ENCODE assay signal across 19 cellular contexts in genomic region chr16:1446296-1447080, GRCh38. TPM values are rescaled to one million over a fixed set of nuclear protein-coding genes. Genes with fewer than 3 reads are reported as not detected.
DNase-seq lines count a peak whose midpoint lies in the region; ATAC-seq, FAIRE-seq and TF ChIP-seq lines count a peak whose summit lies in the region.
"Had no signal": no experiment of that assay in that cellular context is flagged by ENCODE, and none has a peak within 500 bp of the region (broad histone marks: within the 10 kb centered on the region; RNA-seq: fewer than 3 reads in every experiment).

No MANE protein-coding gene starts in this region.

- H3K9me3 Mint-ChIP-seq in stimulated activated naive B cell treated with anti-CD40 and anti-IgM and Interleukin-4, amounts not matched to agents 10 μg/mL and 1 μg/mL and 100 μg/mL, for 72 hours, result no peaks in the 10 kb centered on the region
- H3K9me3 Mint-ChIP-seq: CD8-positive, alpha-beta T cell; H9 had no signal

- H3K9me1 ChIP-seq in K562 (ENCODE audit: control insufficient read depth, insufficient read depth, low read length), result no peaks in the 10 kb centered on the region

- H3K4me3 Mint-ChIP-seq in stimulated activated naive B cell treated with anti-CD40 and anti-IgM and Interleukin-4, amounts not matched to agents 10 μg/mL and 1 μg/mL and 100 μg/mL, for 72 hours, result no peak overlapping the region
- H3K4me3 Mint-ChIP-seq: CD8-positive, alpha-beta T cell; H9 had no signal

- H3K4me3 ChIP-seq in BLaER1 treated with 17β-estradiol and CSF1 and Interleukin-3, amounts not matched to agents 10 nM and 100 nM, result no peak overlapping the region; a peak in 2 of 20 replicates
- H3K4me3 ChIP-seq in NT2/D1 (ENCODE audit: insufficient read length, low read depth) (no peak overlapping the region), K562 (no peak overlapping the region)

- no peaks in the 10 kb centered on the region for H3K27me3 Mint-ChIP-seq in stimulated activated naive B cell treated with anti-CD40 and anti-IgM and Interleukin-4, amounts not matched to agents 10 μg/mL and 1 μg/mL and 100 μg/mL, for 72 hours

- TF ChIP-seq POLR2A in K562 (conservative IDR thresholded peaks at IDR 0.05), result no peak

- TF ChIP-seq RAD21 in K562 (CRISPR knock-in tag; conservative IDR thresholded peaks at IDR 0.05 in 1 of 2, IDR thresholded peaks at IDR 0.05 in 1 of 2), result no peak

- no peak for ATAC-seq in K562
- no peak for ATAC-seq in stimulated activated naive B cell treated with anti-CD40 and anti-IgM and Interleukin-4, amounts not matched to agents 10 μg/mL and 1 μg/mL and 100 μg/mL, for 72 hours (replicated peaks)
- ATAC-seq in HG02798 (IDR thresholded peaks at IDR 0.05; ENCODE audit: poor library complexity, unreplicated experiment), result no peak
- ATAC-seq: CD8-positive, alpha-beta T cell had no signal

- 91% methylated on average over 29 of the region's 41 CpGs for WGBS in K562 (ENCODE audit: insufficient coverage, low coverage, missing lambda C conversion rate)

- no peaks in the 10 kb centered on the region for H3K9me3 ChIP-seq in BLaER1 treated with 17β-estradiol and CSF1 and Interleukin-3, amounts not matched to agents 10 nM and 100 nM (replicated peaks in 1 of 11)
- H3K9me3 ChIP-seq in NT2/D1 (ENCODE audit: insufficient read depth, low read length) (no peaks in the 10 kb centered on the region), K562 (replicated peaks; ENCODE audit: control insufficient read depth, insufficient read depth, low read depth, low read length) (no peaks in the 10 kb centered on the region)

- peaks cover 50 to 61% (median 54%) of the 10 kb centered on the region in 11 experiments for H3K36me3 ChIP-seq in BLaER1 treated with 17β-estradiol and CSF1 and Interleukin-3, amounts not matched to agents 10 nM and 100 nM
- H3K36me3 ChIP-seq in NT2/D1 (ENCODE audit: insufficient read depth, insufficient read length, low read length), result peaks cover 61% of the 10 kb centered on the region
- peaks cover 52% of the 10 kb centered on the region; the same call in 1 of the 3 replicates for H3K36me3 ChIP-seq in K562 (ENCODE audit: control insufficient read depth, insufficient read depth, low read length)

- peak overlapping the region in 10 of 11 experiments; percentile 69 to 98 (median 94); a peak in 19 of 22 replicates for H3K27ac ChIP-seq in BLaER1 treated with 17β-estradiol and CSF1 and Interleukin-3, amounts not matched to agents 10 nM and 100 nM
- no peak overlapping the region for H3K27ac ChIP-seq in K562 (ENCODE audit: extremely low read depth, low read depth, low read length)

- H3K9ac ChIP-seq in BLaER1 treated with 17β-estradiol and CSF1 and Interleukin-3, amounts not matched to agents 10 nM and 100 nM, result peak overlapping the region; percentile 69 to 89 (median 82); a peak in 20 of 22 replicates
- H3K9ac ChIP-seq in NT2/D1 (ENCODE audit: insufficient read length, low read depth), result peak overlapping the region; percentile 3
- H3K9ac ChIP-seq in K562 (ENCODE audit: insufficient read depth in 1 of 2, low read depth in 2 of 2, low read length in 2 of 2), result no peak overlapping the region; a peak in 1 of 4 replicates

- H3K4me1 ChIP-seq in BLaER1 treated with 17β-estradiol and CSF1 and Interleukin-3, amounts not matched to agents 10 nM and 100 nM, result peaks cover 30 to 65% (median 51%) of the 10 kb centered on the region in 10 experiments
- H3K4me1 ChIP-seq in NT2/D1 (ENCODE audit: insufficient read depth, insufficient read length), result no peaks in the 10 kb centered on the region
- peaks cover 0 to 54% of the 10 kb centered on the region in 2 experiments; a peak in 2 of 5 replicates for H3K4me1 ChIP-seq in K562 (replicated peaks in 1 of 2; ENCODE audit: control insufficient read depth in 2 of 2, insufficient read depth in 2 of 2, low read length in 2 of 2)

- H4K20me1 ChIP-seq in BLaER1 treated with 17β-estradiol and CSF1 and Interleukin-3, amounts not matched to agents 10 nM and 100 nM, result peaks cover 0 to 58% (median 0%) of the 10 kb centered on the region in 11 experiments; a peak in 7 of 22 replicates
- H4K20me1 ChIP-seq in K562 (replicated peaks; ENCODE audit: control insufficient read depth, insufficient read depth, low read length), result no peaks in the 10 kb centered on the region

- no peak overlapping the region for H2AFZ ChIP-seq in K562 (ENCODE audit: low read depth, low read length)

- H3K79me2 ChIP-seq in K562 (ENCODE audit: control insufficient read depth, insufficient read depth, low read length), result no peaks in the 10 kb centered on the region

- no peak for TF ChIP-seq EP300 in K562 (IDR thresholded peaks at IDR 0.05; ENCODE audit: low read length)

- CTCF ChIA-PET in K562 (lab: Yijun Ruan, JAX; ENCODE audit: low intra/inter-chr PET ratio), result no interaction called here

- intact Hi-C loops in K562 (cut with micrococcal nuclease), result no loop called here

- FAIRE-seq in K562 (lab: Jason Lieb, UNC), result no peak
- FAIRE-seq: A204.1, GM12891, GM19239, H1 had no signal

- peak overlapping the region; percentile 90 to 100 (median 97) for H3K4me2 ChIP-seq in BLaER1 treated with 17β-estradiol and CSF1 and Interleukin-3, amounts not matched to agents 10 nM and 100 nM
- H3K4me2 ChIP-seq in K562 (ENCODE audit: insufficient read depth, low read length), result no peak overlapping the region

- no peaks in the 10 kb centered on the region for H3K4me1 Mint-ChIP-seq in stimulated activated naive B cell treated with anti-CD40 and anti-IgM and Interleukin-4, amounts not matched to agents 10 μg/mL and 1 μg/mL and 100 μg/mL, for 72 hours
- H3K4me1 Mint-ChIP-seq: H9 had no signal

- in situ Hi-C loops in K562 (cut with MboI), result no loop called here

- DNase-seq in NT2/D1 (ENCODE audit: low read depth, low spot score) (no peak), K562 (ENCODE audit: extremely low read depth in 1 of 4, low spot score in 3 of 4) (no peak), hippocampal formation (lab: John Stamatoyannopoulos, UW) (no peak), germinal center (ENCODE audit: low spot score) (no peak)
- no peak for DNase-seq in stimulated activated naive B cell treated with anti-CD40 and anti-IgM and Interleukin-4, amounts not matched to agents 10 μg/mL and 1 μg/mL and 100 μg/mL, for 72 hours
- DNase-seq: ACHN; Calu3; CD8-positive, alpha-beta T cell; DMS79 treated with DMSO at 0.1 percent for 48 hours; H9; KBM-7 had no signal

- H3K36me3 Mint-ChIP-seq in stimulated activated naive B cell treated with anti-CD40 and anti-IgM and Interleukin-4, amounts not matched to agents 10 μg/mL and 1 μg/mL and 100 μg/mL, for 72 hours, result peaks cover 24 to 30% of the 10 kb centered on the region in 2 donors

- no peak for TF ChIP-seq CTCF in K562 (IDR thresholded peaks at IDR 0.05 in 2 of 3, conservative IDR thresholded peaks at IDR 0.05 in 1 of 3; ENCODE audit: insufficient read depth in 2 of 3, low read depth in 1 of 3, low read length in 3 of 3)

- BruUV-seq in K562 (replicated peaks; lab: Mats Ljungman, UMichigan), result no TSS peak

- POLR2A ChIA-PET in K562 (lab: Yijun Ruan, JAX), result interaction anchor here (0.6 to 1.5 kb wide), 2 partner anchors 20 to 26 kb away, joined by 3 to 8 read pairs; partner anchors contain the start of gene UQCC4

- H3K27ac Mint-ChIP-seq in stimulated activated naive B cell treated with anti-CD40 and anti-IgM and Interleukin-4, amounts not matched to agents 10 μg/mL and 1 μg/mL and 100 μg/mL, for 72 hours, result peak overlapping the region; percentile 71
- H3K27ac Mint-ChIP-seq: CD8-positive, alpha-beta T cell; H9 had no signal

- no peaks in the 10 kb centered on the region for H3K27me3 ChIP-seq in BLaER1 treated with 17β-estradiol and CSF1 and Interleukin-3, amounts not matched to agents 10 nM and 100 nM
- H3K27me3 ChIP-seq in NT2/D1 (ENCODE audit: insufficient read depth, insufficient read length) (no peaks in the 10 kb centered on the region), K562 (ENCODE audit: control insufficient read depth in 2 of 2, insufficient read depth in 2 of 2, low read length in 2 of 2) (no peaks in the 10 kb centered on the region)

RNA-seq across cellular contexts. Expression of gene CCDC154, which starts 2.1 kb away (rescaled TPM):
- total RNA-seq in K562 (2011; cell fraction: chromatin; rRNA removed; ENCODE audit: low replicate concordance), result 1.2 and 4.8 TPM in 2 replicates
- 2.5 and 3.0 TPM in 2 replicates for total RNA-seq in K562 (2011; cell fraction: nucleolus; rRNA removed)
- total RNA-seq in K562 (2011; cell fraction: nucleoplasm; rRNA removed), result 1.5 and 2.7 TPM in 2 replicates
- total RNA-seq in K562 (2014; rRNA removed) (0.04 TPM in 1 of 2 replicates, not detected in the other), K562 (2014; rRNA removed; fragmentation: Illumina TruSeq; extraction: Trizol) (not detected in 2 replicates), K562 (2015; rRNA removed; fragmentation: Illumina TruSeq; extraction: Trizol) (0.18 TPM in 1 of 2 replicates, not detected in the other), K562 (2021) (0.22 and 0.42 TPM in 2 replicates)
- polyA plus RNA-seq in K562 (2011; rRNA removed) (0.15 and 0.19 TPM in 2 replicates), K562 (2014; fragmentation: Illumina TruSeq; extraction: Trizol) (not detected in 2 replicates), K562 (2014; fragmentation: Nextera tagmentation; extraction: Ambion mirVana) (not detected), K562 (2014; rRNA removed) (0.03 and 1.4 TPM in 2 replicates)
- polyA plus RNA-seq in K562 (2011; cell fraction: cytosol; rRNA removed), result 0.04 TPM in 1 of 2 replicates, not detected in the other
- polyA plus RNA-seq in K562 (2011; cell fraction: nucleus; rRNA removed), result 1.1 and 2.4 TPM in 2 replicates
- 0.39 and 4.2 TPM in 2 replicates for polyA plus RNA-seq in K562 (2012)
- polyA minus RNA-seq in K562 (2011; rRNA and poly(A)+ RNA removed), result not detected in 2 replicates
- polyA minus RNA-seq in K562 (2011; cell fraction: cytosol; rRNA and poly(A)+ RNA removed), result not detected in 2 replicates
- polyA minus RNA-seq in K562 (2011; cell fraction: nucleus; rRNA and poly(A)+ RNA removed), result 0.33 and 0.54 TPM in 2 replicates
- total RNA-seq: HT-29 had no signal

RNA-seq across cellular contexts. Expression of gene PERCC1, which starts 15.6 kb away (rescaled TPM):
- not detected in 2 replicates for total RNA-seq in K562 (2011; cell fraction: chromatin; rRNA removed; ENCODE audit: low replicate concordance)
- total RNA-seq in K562 (2011; cell fraction: nucleolus; rRNA removed), result not detected in 2 replicates
- not detected in 2 replicates for total RNA-seq in K562 (2011; cell fraction: nucleoplasm; rRNA removed)
- total RNA-seq in K562 (2014; rRNA removed), result not detected in 2 replicates
- not detected in 2 replicates for total RNA-seq in K562 (2014; rRNA removed; fragmentation: Illumina TruSeq; extraction: Trizol)
- total RNA-seq in K562 (2015; rRNA removed; fragmentation: Illumina TruSeq; extraction: Trizol), result not detected in 2 replicates
- not detected in 2 replicates for total RNA-seq in K562 (2021)
- not detected in 2 replicates for polyA plus RNA-seq in K562 (2011; rRNA removed)
- not detected in 2 replicates for polyA plus RNA-seq in K562 (2011; cell fraction: cytosol; rRNA removed)
- not detected in 2 replicates for polyA plus RNA-seq in K562 (2011; cell fraction: nucleus; rRNA removed)
- not detected in 2 replicates for polyA plus RNA-seq in K562 (2012)
- not detected in 2 replicates for polyA plus RNA-seq in K562 (2014; fragmentation: Illumina TruSeq; extraction: Trizol)
- not detected for polyA plus RNA-seq in K562 (2014; fragmentation: Nextera tagmentation; extraction: Ambion mirVana)
- polyA plus RNA-seq in K562 (2014; rRNA removed), result not detected in 2 replicates
- polyA minus RNA-seq in K562 (2011; rRNA and poly(A)+ RNA removed), result not detected in 2 replicates
- polyA minus RNA-seq in K562 (2011; cell fraction: cytosol; rRNA and poly(A)+ RNA removed), result not detected in 2 replicates
- polyA minus RNA-seq in K562 (2011; cell fraction: nucleus; rRNA and poly(A)+ RNA removed), result not detected in 2 replicates
- total RNA-seq: Calu3, H1, H9, HT-29 had no signal
- polyA plus RNA-seq: BJ, H1 had no signal

RNA-seq across cellular contexts. Expression of gene UQCC4, which starts 25.9 kb away (rescaled TPM):
- 18.2 and 43.0 TPM in 2 replicates for total RNA-seq in K562 (2011; cell fraction: chromatin; rRNA removed; ENCODE audit: low replicate concordance)
- total RNA-seq in K562 (2011; cell fraction: nucleolus; rRNA removed), result 45.9 and 52.7 TPM in 2 replicates
- 35.9 and 40.4 TPM in 2 replicates for total RNA-seq in K562 (2011; cell fraction: nucleoplasm; rRNA removed)
- total RNA-seq in K562 (2014; rRNA removed) (48.7 and 49.7 TPM in 2 replicates), K562 (2014; rRNA removed; fragmentation: Illumina TruSeq; extraction: Trizol) (12.3 and 15.4 TPM in 2 replicates), K562 (2015; rRNA removed; fragmentation: Illumina TruSeq; extraction: Trizol) (34.4 and 35.6 TPM in 2 replicates), K562 (2021) (31.9 and 35.3 TPM in 2 replicates)
- polyA plus RNA-seq in K562 (2011; rRNA removed) (46.1 and 47.0 TPM in 2 replicates), K562 (2014; fragmentation: Illumina TruSeq; extraction: Trizol) (20.5 and 37.8 TPM in 2 replicates), K562 (2014; fragmentation: Nextera tagmentation; extraction: Ambion mirVana) (1 to 10 TPM; 1.3 to 3.9 TPM), K562 (2014; rRNA removed) (43.9 and 50.0 TPM in 2 replicates)
- polyA plus RNA-seq in K562 (2011; cell fraction: cytosol; rRNA removed), result 52.6 and 64.3 TPM in 2 replicates
- polyA plus RNA-seq in K562 (2011; cell fraction: nucleus; rRNA removed), result 44.3 and 47.3 TPM in 2 replicates
- 16.8 and 31.2 TPM in 2 replicates for polyA plus RNA-seq in K562 (2012)
- 10.9 and 12.0 TPM in 2 replicates for polyA minus RNA-seq in K562 (2011; rRNA and poly(A)+ RNA removed)
- 8.9 and 11.7 TPM in 2 replicates for polyA minus RNA-seq in K562 (2011; cell fraction: cytosol; rRNA and poly(A)+ RNA removed)
- polyA minus RNA-seq in K562 (2011; cell fraction: nucleus; rRNA and poly(A)+ RNA removed), result 9.6 and 14.0 TPM in 2 replicates

RNA-seq across cellular contexts. Expression of gene CLCN7, which starts 28.3 kb away (rescaled TPM):
- 211 and 640 TPM in 2 replicates for total RNA-seq in K562 (2011; cell fraction: chromatin; rRNA removed; ENCODE audit: low replicate concordance)
- total RNA-seq in K562 (2011; cell fraction: nucleolus; rRNA removed), result 395 and 397 TPM in 2 replicates
- 230 and 249 TPM in 2 replicates for total RNA-seq in K562 (2011; cell fraction: nucleoplasm; rRNA removed)
- total RNA-seq in K562 (2014; rRNA removed), result 56.3 and 60.8 TPM in 2 replicates
- total RNA-seq in K562 (2014; rRNA removed; fragmentation: Illumina TruSeq; extraction: Trizol), result 8.4 and 10.7 TPM in 2 replicates
- 19.6 and 22.4 TPM in 2 replicates for total RNA-seq in K562 (2015; rRNA removed; fragmentation: Illumina TruSeq; extraction: Trizol)
- total RNA-seq in K562 (2021), result 85.3 and 97.0 TPM in 2 replicates
- polyA plus RNA-seq in K562 (2011; rRNA removed), result 18.2 and 29.5 TPM in 2 replicates
- 15.2 and 41.1 TPM in 2 replicates for polyA plus RNA-seq in K562 (2011; cell fraction: cytosol; rRNA removed)
- 239 and 402 TPM in 2 replicates for polyA plus RNA-seq in K562 (2011; cell fraction: nucleus; rRNA removed)
- polyA plus RNA-seq in K562 (2012), result 92.4 and 190 TPM in 2 replicates
- polyA plus RNA-seq in K562 (2014; fragmentation: Illumina TruSeq; extraction: Trizol), result 18.7 and 39.3 TPM in 2 replicates
- polyA plus RNA-seq in K562 (2014; fragmentation: Nextera tagmentation; extraction: Ambion mirVana), result under 1 TPM; 0.06 TPM
- 81.5 and 126 TPM in 2 replicates for polyA plus RNA-seq in K562 (2014; rRNA removed)
- polyA minus RNA-seq in K562 (2011; rRNA and poly(A)+ RNA removed), result 9.3 and 23.0 TPM in 2 replicates
- 19.6 and 27.9 TPM in 2 replicates for polyA minus RNA-seq in K562 (2011; cell fraction: cytosol; rRNA and poly(A)+ RNA removed)
- 70.2 and 71.9 TPM in 2 replicates for polyA minus RNA-seq in K562 (2011; cell fraction: nucleus; rRNA and poly(A)+ RNA removed)

RNA-seq across cellular contexts. Expression of gene UNKL, which starts 32.0 kb away (rescaled TPM):
- 87.2 and 161 TPM in 2 replicates for total RNA-seq in K562 (2011; cell fraction: chromatin; rRNA removed; ENCODE audit: low replicate concordance)
- total RNA-seq in K562 (2011; cell fraction: nucleolus; rRNA removed), result 91.9 and 116 TPM in 2 replicates
- total RNA-seq in K562 (2011; cell fraction: nucleoplasm; rRNA removed), result 69.6 and 98.9 TPM in 2 replicates
- total RNA-seq in K562 (2014; rRNA removed), result 17.2 and 17.6 TPM in 2 replicates
- 4.2 and 4.4 TPM in 2 replicates for total RNA-seq in K562 (2014; rRNA removed; fragmentation: Illumina TruSeq; extraction: Trizol)
- 5.1 and 12.1 TPM in 2 replicates for total RNA-seq in K562 (2015; rRNA removed; fragmentation: Illumina TruSeq; extraction: Trizol)
- total RNA-seq in K562 (2021), result 22.3 and 30.2 TPM in 2 replicates
- polyA plus RNA-seq in K562 (2011; rRNA removed), result 19.0 and 26.5 TPM in 2 replicates
- polyA plus RNA-seq in K562 (2011; cell fraction: cytosol; rRNA removed), result 17.4 and 36.7 TPM in 2 replicates
- polyA plus RNA-seq in K562 (2011; cell fraction: nucleus; rRNA removed), result 121 and 141 TPM in 2 replicates
- 11.5 and 25.8 TPM in 2 replicates for polyA plus RNA-seq in K562 (2012)
- polyA plus RNA-seq in K562 (2014; fragmentation: Illumina TruSeq; extraction: Trizol), result 3.3 and 18.5 TPM in 2 replicates
- polyA plus RNA-seq in K562 (2014; fragmentation: Nextera tagmentation; extraction: Ambion mirVana), result under 1 TPM; 0.37 to 0.48 TPM
- polyA plus RNA-seq in K562 (2014; rRNA removed), result 17.5 and 22.1 TPM in 2 replicates
- polyA minus RNA-seq in K562 (2011; rRNA and poly(A)+ RNA removed), result 3.1 and 3.6 TPM in 2 replicates
- polyA minus RNA-seq in K562 (2011; cell fraction: cytosol; rRNA and poly(A)+ RNA removed), result 23.1 and 27.5 TPM in 2 replicates
- 25.4 and 28.3 TPM in 2 replicates for polyA minus RNA-seq in K562 (2011; cell fraction: nucleus; rRNA and poly(A)+ RNA removed)

Comparison
In these comparisons a context has a peak if more than half of its experiments do, and no peak if none do; other contexts are left out.
1. H3K9ac ChIP-seq: peak in BLaER1 treated with 17β-estradiol and CSF1 and Interleukin-3, amounts not matched to agents 10 nM and 100 nM (11 of 11) and NT2/D1 (single experiment); none in K562 (0 of 2).